22 cellular contexts compared by ENCODE assay signal in the genomic region with DNA sequence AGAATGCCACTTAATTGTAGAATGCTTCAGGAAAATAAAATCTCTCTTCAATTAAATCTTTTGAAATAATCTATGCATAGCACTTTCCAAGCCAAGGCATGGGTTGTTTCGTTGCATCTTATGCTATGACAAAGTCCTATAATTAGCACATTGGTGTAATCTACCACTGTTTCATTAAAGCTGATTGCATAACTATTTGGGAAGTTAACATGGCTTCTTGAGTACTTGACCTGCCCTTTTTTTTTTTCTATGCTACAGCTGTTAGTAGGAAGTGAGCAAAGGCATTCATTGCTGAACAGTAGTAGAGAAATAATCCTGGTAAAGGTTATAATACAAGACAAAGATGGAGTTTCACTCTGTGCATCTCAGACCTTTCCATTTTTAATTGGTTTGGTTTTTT.
DNase-seq lines count a peak whose midpoint lies in the region; ATAC-seq, FAIRE-seq and TF ChIP-seq lines count a peak whose summit lies in the region.
"Had no signal": no experiment of that assay in that cellular context is flagged by ENCODE, and none has a peak within 500 bp of the region (broad histone marks: within the 10 kb centered on the region; RNA-seq: fewer than 3 reads in every experiment).

No MANE protein-coding gene starts in this region.

- no peak overlapping the region for H2AK5ac ChIP-seq in mesenchymal stem cell (ENCODE audit: low read length, severe bottlenecking)

- peak; percentile 43 for ATAC-seq in left ventricle myocardium superior
- no peak for ATAC-seq in right cardiac atrium
- ATAC-seq: A549, GM23338, Panc1 had no signal

- H3K4me2 ChIP-seq in mesenchymal stem cell (ENCODE audit: low read length, poor library complexity, severe bottlenecking), result no peak overlapping the region
- H3K4me2 ChIP-seq: A549, GM23338 had no signal

- H3K14ac ChIP-seq in mesenchymal stem cell (ENCODE audit: low read length in 2 of 2), result no peak overlapping the region

- no peak overlapping the region for H2BK12ac ChIP-seq in mesenchymal stem cell (ENCODE audit: low read length in 2 of 2)

- no peaks in the 10 kb centered on the region for H3K4me1 ChIP-seq in right cardiac atrium (ENCODE audit: control insufficient read depth, insufficient read depth, low read length)
- no peaks in the 10 kb centered on the region for H3K4me1 ChIP-seq in mesenchymal stem cell (ENCODE audit: control insufficient read depth, insufficient read depth, low read depth, low read length)
- H3K4me1 ChIP-seq: A549, SJSA1 had no signal

- H4K8ac ChIP-seq in mesenchymal stem cell (ENCODE audit: low read length), result no peak overlapping the region

- H3K36me3 ChIP-seq in bronchial epithelial cell (ENCODE audit: control insufficient read depth, insufficient read depth, low read length) (no peaks in the 10 kb centered on the region), mesenchymal stem cell (ENCODE audit: control insufficient read depth in 1 of 2, insufficient read depth in 2 of 2, low read depth in 1 of 2, low read length in 2 of 2) (no peaks in the 10 kb centered on the region)
- H3K36me3 ChIP-seq: SJSA1 had no signal

- H3K18ac ChIP-seq in mesenchymal stem cell (ENCODE audit: low read depth in 1 of 2, low read length in 2 of 2), result no peak overlapping the region

- H3K4ac ChIP-seq in mesenchymal stem cell (ENCODE audit: low read depth in 1 of 2, low read length in 2 of 2), result no peak overlapping the region

- no peak overlapping the region for H3K9ac ChIP-seq in mesenchymal stem cell (ENCODE audit: low read length)

- no peak overlapping the region for H2AFZ ChIP-seq in mesenchymal stem cell (ENCODE audit: low read depth, low read length)
- H2AFZ ChIP-seq: GM23338 had no signal

- FAIRE-seq in bronchial epithelial cell (lab: Jason Lieb, UNC), result no peak
- FAIRE-seq: A549, D721Med, GM18507 had no signal

- TF ChIP-seq CTCF in bronchial epithelial cell (IDR thresholded peaks at IDR 0.05; ENCODE audit: insufficient read depth, low read length, severe bottlenecking), result no peak

- no peaks in the 10 kb centered on the region for H3K9me3 ChIP-seq in right cardiac atrium (ENCODE audit: control insufficient read depth, low read length)
- no peaks in the 10 kb centered on the region for H3K9me3 ChIP-seq in mesenchymal stem cell (ENCODE audit: control insufficient read depth, low read length)
- H3K9me3 ChIP-seq: A549, SJSA1 had no signal

- H3K27ac ChIP-seq in right cardiac atrium (ENCODE audit: low read length) (no peak overlapping the region), mesenchymal stem cell (ENCODE audit: low read length, poor library complexity, severe bottlenecking) (no peak overlapping the region)
- H3K27ac ChIP-seq: A549, SJSA1 had no signal

- no peak overlapping the region for H2BK120ac ChIP-seq in mesenchymal stem cell (ENCODE audit: low read depth, low read length)

- no peaks in the 10 kb centered on the region for H3K79me1 ChIP-seq in mesenchymal stem cell (replicated peaks; ENCODE audit: low read length, poor library complexity, severe bottlenecking)

- H3K4me3 ChIP-seq in right cardiac atrium (ENCODE audit: low read length) (no peak overlapping the region), bronchial epithelial cell (ENCODE audit: low read depth, low read length) (no peak overlapping the region), mesenchymal stem cell (ENCODE audit: insufficient read depth in 1 of 2, low read depth in 1 of 2, low read length in 2 of 2) (no peak overlapping the region)
- H3K4me3 ChIP-seq: A549, GM23338, SJSA1 had no signal

- H2BK15ac ChIP-seq in mesenchymal stem cell (ENCODE audit: low read depth, poor library complexity, severe bottlenecking), result no peak overlapping the region

- DNase-seq in left ventricle myocardium superior (no peak), right cardiac atrium (no peak), bronchial epithelial cell (ENCODE audit: low read depth) (peak; percentile 10), mesenchymal stem cell (peak; percentile 71), dedifferentiated amniotic fluid mesenchymal stem cell (ENCODE audit: extremely low spot score) (no peak)
- no peak for DNase-seq in activated CD4-positive, alpha-beta T cell treated with anti-CD3 and anti-CD28 coated beads, Interleukin-2, amount 50 U/mL, for 1 hour
- DNase-seq in activated naive CD4-positive, alpha-beta T cell treated with Interleukin-2 at 50 U/mL for 16 hours, result no peak
- DNase-seq: DMS53, GDM1, HCEC 1CT, KBM-7, MV-4-11, NCI-H1105 treated with DMSO at 0.1 percent for 48 hours, NCI-H1694 treated with DMSO at 0.1 percent for 48 hours, NCI-H446, NCI-H526 treated with DMSO at 0.1 percent for 48 hours had no signal

- 23% methylated on average over 1 of the region's 1 CpG for WGBS in right cardiac atrium
- 17% methylated on average over 1 of the region's 1 CpG for WGBS in mesenchymal stem cell

- no peak overlapping the region for H2BK5ac ChIP-seq in mesenchymal stem cell (ENCODE audit: low read depth, low read length, poor library complexity, severe bottlenecking)

- intact Hi-C loops in left ventricle myocardium superior (cut with micrococcal nuclease), result no loop called here
- intact Hi-C loops in right cardiac atrium (cut with DNase I), result no loop called here

- no peak overlapping the region for H4K91ac ChIP-seq in mesenchymal stem cell (ENCODE audit: low read length)

- no peaks in the 10 kb centered on the region for H3K27me3 ChIP-seq in right cardiac atrium (ENCODE audit: control insufficient read depth, insufficient read depth)
- no peaks in the 10 kb centered on the region for H3K27me3 ChIP-seq in bronchial epithelial cell (ENCODE audit: control insufficient read depth, insufficient read depth, low read length)
- no peaks in the 10 kb centered on the region for H3K27me3 ChIP-seq in mesenchymal stem cell (ENCODE audit: control insufficient read depth in 1 of 2, insufficient read depth in 1 of 2, low read length in 2 of 2)
- H3K27me3 ChIP-seq: SJSA1 had no signal

- no peak overlapping the region for H3K23ac ChIP-seq in mesenchymal stem cell (ENCODE audit: low read length in 2 of 2)

Comparison
In these comparisons a context has a peak if more than half of its experiments do, and no peak if none do; other contexts are left out.
1. DNase-seq: peak in bronchial epithelial cell (single experiment) and mesenchymal stem cell (single experiment); none in left ventricle myocardium superior (single experiment), right cardiac atrium (0 of 3), dedifferentiated amniotic fluid mesenchymal stem cell (single experiment), activated CD4-positive, alpha-beta T cell treated with anti-CD3 and anti-CD28 coated beads, Interleukin-2, amount 50 U/mL, for 1 hour (single experiment) and activated naive CD4-positive, alpha-beta T cell treated with Interleukin-2 at 50 U/mL for 16 hours (single experiment).